ENCODE assay signal across 17 cellular contexts in genomic region chr2:240791211-240791800, GRCh38. TPM values are rescaled to one million over a fixed set of nuclear protein-coding genes. Genes with fewer than 3 reads are reported as not detected.
"Had no signal": no experiment of that assay in that cellular context is flagged by ENCODE, and none has a peak within 500 bp of the region (broad histone marks: within the 10 kb centered on the region; RNA-seq: fewer than 3 reads in every experiment).

No MANE protein-coding gene starts in this region.

- DNase-seq: activated CD4-positive, alpha-beta T cell treated with anti-CD3 and anti-CD28 coated beads for 48 hours; activated naive CD4-positive, alpha-beta T cell treated with anti-CD3 and anti-CD28 coated beads, Interleukin-2, amount 10 ng/mL, durations not matched to agents 7 days and 5 days; activated T-cell treated with anti-CD3 and anti-CD28 coated beads for 4 hours; small intestine; stimulated activated CD4-positive, alpha-beta T cell treated with anti-CD3 and anti-CD28 coated beads, Interleukin-4, amount 100 ng/mL, for 4 hours; stimulated activated CD8-positive, alpha-beta memory T cell treated with anti-CD3 and anti-CD28 coated beads, Interleukin-4, amount 100 ng/mL, for 48 hours; SW 1271; testis had no signal

- H3K9me3 ChIP-seq: esophagus muscularis mucosa, neutrophil, SJSA1, testis, upper lobe of left lung had no signal

- H3K36me3 ChIP-seq: cardiac muscle cell, esophagus muscularis mucosa, neutrophil, SJSA1, upper lobe of left lung had no signal

- H3K27ac ChIP-seq: coronary artery, esophagus muscularis mucosa, neutrophil, SJSA1, testis, upper lobe of left lung had no signal

- H3K4me1 ChIP-seq: esophagus muscularis mucosa, SJSA1, upper lobe of left lung had no signal

- ATAC-seq: WTC11 had no signal

- H3K4me1 Mint-ChIP-seq: activated naive CD4-positive, alpha-beta T cell treated with anti-CD3 and anti-CD28 coated beads, Interleukin-2, amount 10 ng/mL, durations not matched to agents 7 days and 5 days had no signal

- H3K27me3 ChIP-seq: cardiac muscle cell, neutrophil, testis, upper lobe of left lung had no signal

- H3K9me3 Mint-ChIP-seq: activated naive CD4-positive, alpha-beta T cell treated with anti-CD3 and anti-CD28 coated beads, Interleukin-2, amount 10 ng/mL, durations not matched to agents 7 days and 5 days; stimulated activated naive CD8-positive, alpha-beta T cell treated with anti-CD3 and anti-CD28 coated beads, Interleukin-15, Interleukin-2, amounts not matched to agents 100 ng/mL and 50 ng/mL, for 24 hours; WTC11 had no signal

- H3K36me3 Mint-ChIP-seq: activated naive CD4-positive, alpha-beta T cell treated with anti-CD3 and anti-CD28 coated beads, Interleukin-2, amount 10 ng/mL, durations not matched to agents 7 days and 5 days had no signal

- H3K4me3 Mint-ChIP-seq: activated naive CD4-positive, alpha-beta T cell treated with anti-CD3 and anti-CD28 coated beads, Interleukin-2, amount 10 ng/mL, durations not matched to agents 7 days and 5 days; stimulated activated naive CD8-positive, alpha-beta T cell treated with anti-CD3 and anti-CD28 coated beads, Interleukin-15, Interleukin-2, amounts not matched to agents 100 ng/mL and 50 ng/mL, for 24 hours; WTC11 had no signal

- H3K27me3 Mint-ChIP-seq: stimulated activated naive CD8-positive, alpha-beta T cell treated with anti-CD3 and anti-CD28 coated beads, Interleukin-15, Interleukin-2, amounts not matched to agents 100 ng/mL and 50 ng/mL, for 24 hours had no signal

- H3K4me3 ChIP-seq: cardiac muscle cell, coronary artery, esophagus muscularis mucosa, lung, SJSA1, testis, upper lobe of left lung had no signal

- H3K27ac Mint-ChIP-seq: activated naive CD4-positive, alpha-beta T cell treated with anti-CD3 and anti-CD28 coated beads, Interleukin-2, amount 10 ng/mL, durations not matched to agents 7 days and 5 days; stimulated activated naive CD8-positive, alpha-beta T cell treated with anti-CD3 and anti-CD28 coated beads, Interleukin-15, Interleukin-2, amounts not matched to agents 100 ng/mL and 50 ng/mL, for 24 hours; WTC11 had no signal

RNA-seq across cellular contexts. Expression of gene KIF1A, which starts 28.7 kb away (rescaled TPM):
- total RNA-seq: SJSA1 had no signal
